1 cellular context compared by ENCODE assay signal in genomic region chr4:150302553-150302952, GRCh38.
TF ChIP-seq lines count a peak whose summit lies in the region.

No MANE protein-coding gene starts in this region.

TF ChIP-seq in K562, 482 proteins besides CTCF, POLR2A, EP300 and RAD21 (continued from another document and continues in another):
- TF ChIP-seq TFE3 (CRISPR knock-in tag; IDR thresholded peaks at IDR 0.05) (peak; percentile 98), EHMT2 (IDR thresholded peaks at IDR 0.05) (peak; percentile 92; the same call in 1 of the 2 replicates), SIN3A (IDR thresholded peaks at IDR 0.05; ENCODE audit: borderline replicate concordance in 2 of 2, control insufficient read depth in 1 of 2, low read depth in 2 of 2, low read length in 2 of 2) (no peak), SMARCE1 (IDR thresholded peaks at IDR 0.05) (peak; percentile 93), HDAC6 (IDR thresholded peaks at IDR 0.05; ENCODE audit: low read depth, low read length) (no peak), DMBX1 (CRISPR knock-in tag; IDR thresholded peaks at IDR 0.05; ENCODE audit: borderline replicate concordance) (peak; percentile 75), DIDO1 (tag; IDR thresholded peaks at IDR 0.05; ENCODE audit: low read depth) (0 out of 2 replicates have a peak, but pooled peaks have one; percentile 25), RAD51 (IDR thresholded peaks at IDR 0.05; ENCODE audit: borderline replicate concordance, low read depth) (peak; percentile 98), ATF1 (CRISPR knock-in tag; IDR thresholded peaks at IDR 0.05) (no peak), ATF1 (tag; IDR thresholded peaks at IDR 0.05) (peak; percentile 57), TOE1 (IDR thresholded peaks at IDR 0.05; ENCODE audit: borderline replicate concordance) (peak; percentile 98), TOE1 (CRISPR knock-in tag; IDR thresholded peaks at IDR 0.05; ENCODE audit: borderline replicate concordance, low read depth) (no peak), ZNF717 (CRISPR knock-in tag; IDR thresholded peaks at IDR 0.05) (no peak), STAT6 (CRISPR knock-in tag; IDR thresholded peaks at IDR 0.05) (no peak), ATF7 (IDR thresholded peaks at IDR 0.05) (peak; percentile 85), BDP1 (IDR thresholded peaks at IDR 0.05; ENCODE audit: insufficient read depth, insufficient read length) (no peak), CCNT2 (IDR thresholded peaks at IDR 0.05; ENCODE audit: borderline replicate concordance, extremely low read depth, insufficient read length, low read depth, low read length) (peak; percentile 51), JUND (IDR thresholded peaks at IDR 0.05; ENCODE audit: borderline replicate concordance, low read depth, low read length) (peak; percentile 98), JUND (tag; IDR thresholded peaks at IDR 0.05; ENCODE audit: borderline replicate concordance, low read depth, low read length) (peak; percentile 95), SMARCA4 (IDR thresholded peaks at IDR 0.05) (peak; percentile 88), LEF1 (IDR thresholded peaks at IDR 0.05) (peak; percentile 65; the same call in 1 of the 2 replicates), RFX5 (IDR thresholded peaks at IDR 0.05; ENCODE audit: low read depth, low read length) (no peak), GTF2E2 (tag; IDR thresholded peaks at IDR 0.05) (0 out of 2 replicates have a peak, but pooled peaks have one; percentile 29), VEZF1 (CRISPR knock-in tag; IDR thresholded peaks at IDR 0.05) (0 out of 2 replicates have a peak, but pooled peaks have one; percentile 5), TBP (optimal IDR thresholded peaks at IDR 0.05; ENCODE audit: low read depth, low read length) (no peak), CEBPB (tag; IDR thresholded peaks at IDR 0.05) (peak; percentile 93), HOMEZ (CRISPR knock-in tag; IDR thresholded peaks at IDR 0.05) (no peak), BHLHE40 (IDR thresholded peaks at IDR 0.05; ENCODE audit: low read length) (peak; percentile 86), JUNB (CRISPR knock-in tag; conservative IDR thresholded peaks at IDR 0.05) (peak; percentile 54), TRIM24 (IDR thresholded peaks at IDR 0.05) (peak; percentile 93 to 96), ARID1B (IDR thresholded peaks at IDR 0.05) (peak; percentile 87), TEAD1 (CRISPR knock-in tag; IDR thresholded peaks at IDR 0.05) (0 out of 4 replicates have a peak, but pooled peaks of 1 of the 2 experiments have one; percentile 37), TCF3 (CRISPR knock-in tag; IDR thresholded peaks at IDR 0.05) (peak; percentile 50; the same call in 1 of the 2 replicates), NR2C1 (IDR thresholded peaks at IDR 0.05) (peak; percentile 59; the same call in 1 of the 2 replicates), NR2C1 (tag; IDR thresholded peaks at IDR 0.05) (peak; percentile 51; the same call in 1 of the 2 replicates), MAFF (IDR thresholded peaks at IDR 0.05; ENCODE audit: low read length) (no peak), STAT5B (CRISPR knock-in tag; IDR thresholded peaks at IDR 0.05) (no peak), USF1 (CRISPR knock-in tag; IDR thresholded peaks at IDR 0.05) (peak; percentile 93), ADNP (tag; IDR thresholded peaks at IDR 0.05) (peak; percentile 72), CBFA2T2 (conservative IDR thresholded peaks at IDR 0.05) (peak; percentile 83), RCOR1 (IDR thresholded peaks at IDR 0.05; ENCODE audit: borderline replicate concordance in 1 of 2, low read depth in 2 of 2, low read length in 2 of 2) (peak in 1 of 2 experiments; percentile 55; a peak in 1 of 4 replicates), SMARCA5 (IDR thresholded peaks at IDR 0.05) (no peak), IRF9 (tag; IDR thresholded peaks at IDR 0.05) (0 out of 2 replicates have a peak, but pooled peaks have one; percentile 28), ZNF239 (CRISPR knock-in tag; IDR thresholded peaks at IDR 0.05) (no peak), ZNF766 (CRISPR knock-in tag; conservative IDR thresholded peaks at IDR 0.05) (0 out of 2 replicates have a peak, but pooled peaks have one; percentile 19), CHAMP1 (IDR thresholded peaks at IDR 0.05) (peak; percentile 98), DPF2 (IDR thresholded peaks at IDR 0.05) (peak; percentile 86), SMAD2 (IDR thresholded peaks at IDR 0.05; ENCODE audit: low read depth, low read length) (no peak), ZNF217 (CRISPR knock-in tag; IDR thresholded peaks at IDR 0.05) (no peak), ZZZ3 (IDR thresholded peaks at IDR 0.05) (0 out of 2 replicates have a peak, but pooled peaks have one; percentile 21), SMARCC2 (IDR thresholded peaks at IDR 0.05; ENCODE audit: low read depth) (peak; percentile 82), FOSL1 (tag; conservative IDR thresholded peaks at IDR 0.05) (peak; percentile 99), BMI1 (IDR thresholded peaks at IDR 0.05; ENCODE audit: low read length) (no peak), ZNF584 (CRISPR knock-in tag; IDR thresholded peaks at IDR 0.05; ENCODE audit: low read depth) (0 out of 2 replicates have a peak, but pooled peaks have one; percentile 54), CREB1 (IDR thresholded peaks at IDR 0.05) (peak; percentile 42; the same call in 1 of the 2 replicates), CREB1 (CRISPR knock-in tag; IDR thresholded peaks at IDR 0.05) (no peak), FOS (IDR thresholded peaks at IDR 0.05; ENCODE audit: extremely low read depth, insufficient read length) (peak; percentile 68), EP400 (IDR thresholded peaks at IDR 0.05) (peak; percentile 37; the same call in 1 of the 2 replicates), ZKSCAN1 (IDR thresholded peaks at IDR 0.05; ENCODE audit: low read depth, low read length) (no peak), STAG1 (CRISPR knock-in tag; IDR thresholded peaks at IDR 0.05; ENCODE audit: borderline replicate concordance) (no peak), PRPF4 (IDR thresholded peaks at IDR 0.05; ENCODE audit: insufficient read depth, low read depth, low read length, poor library complexity, severe bottlenecking) (no peak), ATF4 (CRISPR knock-in tag; IDR thresholded peaks at IDR 0.05) (0 out of 2 replicates have a peak, but pooled peaks have one; percentile 17), ZNF175 (CRISPR knock-in tag; IDR thresholded peaks at IDR 0.05; ENCODE audit: low read depth) (peak; percentile 74; the same call in 1 of the 2 replicates)
